Comparison of ENCODE assay signal across 13 cellular contexts in the genomic region with DNA sequence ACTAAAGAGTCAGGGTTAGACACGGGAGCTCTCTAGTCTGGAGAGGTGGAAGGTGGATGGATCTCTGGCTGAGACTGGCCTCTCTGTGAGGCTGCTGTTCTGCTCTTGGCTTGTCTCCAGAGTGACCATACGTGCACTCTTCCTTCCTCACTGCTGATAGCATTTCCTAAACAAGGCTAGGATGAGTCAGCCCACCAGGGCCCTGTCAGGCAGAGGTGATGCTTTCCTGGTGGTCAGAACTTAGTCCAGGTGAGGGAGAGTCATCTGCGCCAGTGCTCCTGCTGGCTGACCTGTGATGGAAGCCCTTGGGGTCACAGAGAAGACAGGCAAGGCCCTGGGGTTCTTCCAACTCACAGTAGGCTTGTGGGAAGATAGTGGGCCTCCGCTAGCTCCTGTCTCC. TPM values are rescaled to one million over a fixed set of nuclear protein-coding genes. Genes with fewer than 3 reads are reported as not detected.
DNase-seq lines count a peak whose midpoint lies in the region; ATAC-seq, FAIRE-seq and TF ChIP-seq lines count a peak whose summit lies in the region.
"Had no signal": no experiment of that assay in that cellular context is flagged by ENCODE, and none has a peak within 500 bp of the region (broad histone marks: within the 10 kb centered on the region; RNA-seq: fewer than 3 reads in every experiment).

No MANE protein-coding gene starts in this region.

- H3K79me2 ChIP-seq in PC-3 (ENCODE audit: low read length) = no peaks in the 10 kb centered on the region

- peak; percentile 28 for FAIRE-seq in bronchial epithelial cell (lab: Jason Lieb, UNC)
- no peak for FAIRE-seq in H54 (lab: Jason Lieb, UNC)
- FAIRE-seq: H1 had no signal

- H3K4me3 ChIP-seq in BE2C (ENCODE audit: low read depth, low read length) (no peak overlapping the region), PC-3 (ENCODE audit: low read length) (no peak overlapping the region), bronchial epithelial cell (ENCODE audit: low read depth, low read length) (no peak overlapping the region)

- no peak for TF ChIP-seq POLR2A in H54 (IDR thresholded peaks at IDR 0.05; ENCODE audit: low read depth, low read length)

- ATAC-seq in PC-3 = peak; percentile 46; the same call in 1 of the 2 replicates
- ATAC-seq in left lobe of liver = peak; percentile 46
- ATAC-seq in GM18858 (IDR thresholded peaks at IDR 0.05; ENCODE audit: unreplicated experiment) = no peak

- H3K9me3 ChIP-seq in BE2C (no peaks in the 10 kb centered on the region), PC-3 (ENCODE audit: low read length) (no peaks in the 10 kb centered on the region)

- BruUV-seq in PC-3 (replicated peaks; lab: Mats Ljungman, UMichigan) = no TSS peak

- DNase-seq in BE2C (peak; percentile 43), PC-3 (peak; percentile 70), bronchial epithelial cell (ENCODE audit: low read depth) (peak; percentile 41), left lobe of liver (ENCODE audit: low spot score) (no peak), H54 (ENCODE audit: insufficient read length, low spot score) (no peak), DMS79 treated with DMSO at 0.1 percent for 48 hours (lab: John Stamatoyannopoulos, UW) (no peak), COLO668 (lab: John Stamatoyannopoulos, UW; ENCODE audit: unreplicated experiment) (no peak)
- DNase-seq: activated CD4-positive, alpha-beta T cell treated with anti-CD3 and anti-CD28 coated beads, Interleukin-2, amount 50 U/mL, for 4 hours; AML-193; stimulated activated naive CD4-positive, alpha-beta T cell treated with Interleukin-2 at 50 U/mL for 16 hours had no signal

- no peaks in the 10 kb centered on the region for H3F3A ChIP-seq in PC-3 (ENCODE audit: low read length, unreplicated experiment)

- no peak overlapping the region for H3K4me2 ChIP-seq in PC-3 (ENCODE audit: low read length)

- H2AFZ ChIP-seq in PC-3 (ENCODE audit: low read length) = no peak overlapping the region

- no peaks in the 10 kb centered on the region for H3K9me2 ChIP-seq in PC-3 (replicated peaks; ENCODE audit: low read length)

- intact Hi-C loops in PC-3 (cut with micrococcal nuclease) = no loop called here

- no peaks in the 10 kb centered on the region for H4K20me1 ChIP-seq in PC-3 (ENCODE audit: low read length)

- H3K4me1 ChIP-seq in BE2C (peaks cover 8% of the 10 kb centered on the region), PC-3 (ENCODE audit: insufficient read depth, low read length) (peaks cover 11% of the 10 kb centered on the region; the same call in 1 of the 2 replicates)

- no peak overlapping the region for H3K9ac ChIP-seq in PC-3 (ENCODE audit: low read length)

- H3K27ac ChIP-seq in PC-3 (ENCODE audit: low read length) = no peak overlapping the region

- CTCF ChIA-PET in PC-3 (lab: Charles Lee) = no interaction called here

- no peak for TF ChIP-seq CTCF in BE2C (IDR thresholded peaks at IDR 0.05; ENCODE audit: low read depth, low read length)
- TF ChIP-seq CTCF in PC-3 (conservative IDR thresholded peaks at IDR 0.05; ENCODE audit: low read depth, low read length) = no peak
- TF ChIP-seq CTCF in bronchial epithelial cell (IDR thresholded peaks at IDR 0.05; ENCODE audit: insufficient read depth, low read length, severe bottlenecking) = no peak

- H3K36me3 ChIP-seq in BE2C (no peaks in the 10 kb centered on the region), PC-3 (ENCODE audit: low read depth, low read length) (no peaks in the 10 kb centered on the region), bronchial epithelial cell (ENCODE audit: control insufficient read depth, insufficient read depth, low read length) (no peaks in the 10 kb centered on the region)

- POLR2A ChIA-PET in PC-3 (lab: Charles Lee; ENCODE audit: unreplicated experiment) = no interaction called here

- H3K27me3 ChIP-seq in BE2C = no peaks in the 10 kb centered on the region
- no peaks in the 10 kb centered on the region for H3K27me3 ChIP-seq in PC-3 (ENCODE audit: low read length)
- H3K27me3 ChIP-seq in bronchial epithelial cell (ENCODE audit: control insufficient read depth, insufficient read depth, low read length) = no peaks in the 10 kb centered on the region

RNA-seq across cellular contexts. Expression of a gene that starts 16.3 kb away (rescaled TPM):
- 0.93 TPM for polyA plus RNA-seq in BE2C (2012; ENCODE audit: insufficient read depth, insufficient read length, low read depth)
- total RNA-seq in PC-3 (2014; rRNA removed) (2.4 and 6.9 TPM in 2 replicates), bronchial epithelial cell (0.26 TPM in 2 replicates), left lobe of liver (2.7 TPM)

RNA-seq across cellular contexts. Expression of a gene that starts 51.0 kb away (rescaled TPM):
- not detected for polyA plus RNA-seq in BE2C (2012; ENCODE audit: insufficient read depth, insufficient read length, low read depth)
- total RNA-seq in PC-3 (2014; rRNA removed) (0.58 and 1.1 TPM in 2 replicates), bronchial epithelial cell (not detected in 2 replicates), left lobe of liver (64.6 TPM)
- total RNA-seq: H1; T-helper 1 cell treated with Interleukin-12 subunit alpha and Interleukin-12 subunit beta and Interleukin-4 antibody, amounts not matched to agents 30 ng/mL and 1 ng/mL, for 36 hours had no signal

Comparison
In these comparisons a context has a peak if more than half of its experiments do, and no peak if none do; other contexts are left out.
1. DNase-seq: peak in BE2C (single experiment), PC-3 (single experiment) and bronchial epithelial cell (single experiment); none in left lobe of liver (single experiment), H54 (single experiment), DMS79 treated with DMSO at 0.1 percent for 48 hours (single experiment) and COLO668 (single experiment).
2. RNA of a gene that starts 51.0 kb away (total RNA-seq): 64.6 TPM in left lobe of liver (single experiment); 0.58 to 1.1 TPM in PC-3 and not detected in bronchial epithelial cell; every median in the first group is over 10 times any median in the second.